ENCODE assay signal across 9 cellular contexts in genomic region chr1:39106949-39107740, GRCh38.
DNase-seq lines count a peak whose midpoint lies in the region; ATAC-seq and TF ChIP-seq lines count a peak whose summit lies in the region.
"Had no signal": no experiment of that assay in that cellular context is flagged by ENCODE, and none has a peak within 500 bp of the region (broad histone marks: within the 10 kb centered on the region; RNA-seq: fewer than 3 reads in every experiment).

No MANE protein-coding gene starts in this region.

- H3K27me3 ChIP-seq in RWPE2 (ENCODE audit: insufficient read depth, poor library complexity, severe bottlenecking) = no peaks in the 10 kb centered on the region
- H3K27me3 ChIP-seq in rectal smooth muscle tissue (ENCODE audit: control insufficient read depth, insufficient read depth, low read length) = no peaks in the 10 kb centered on the region
- H3K27me3 ChIP-seq in WERI-Rb-1 (ENCODE audit: insufficient read depth, low read depth, severe bottlenecking) = no peaks in the 10 kb centered on the region

- H3K4me1 ChIP-seq in RWPE2 (ENCODE audit: insufficient read depth, poor library complexity, severe bottlenecking) (peaks cover 64% of the 10 kb centered on the region), rectal smooth muscle tissue (ENCODE audit: control insufficient read depth, insufficient read depth, low read length) (peaks cover 51% of the 10 kb centered on the region)

- H3K4me3 ChIP-seq in RWPE2 (ENCODE audit: severe bottlenecking) = peak overlapping the region; percentile 86
- peak overlapping the region; percentile 78 for H3K4me3 ChIP-seq in fibroblast of the aortic adventitia (ENCODE audit: low read depth, low read length)
- H3K4me3 ChIP-seq in rectal smooth muscle tissue (ENCODE audit: low read length) = peak overlapping the region; percentile 74
- H3K4me3 ChIP-seq in WERI-Rb-1 (ENCODE audit: low read depth, low read length) = no peak overlapping the region

- no peaks in the 10 kb centered on the region for H3K9me3 ChIP-seq in RWPE2 (ENCODE audit: severe bottlenecking)
- no peaks in the 10 kb centered on the region for H3K9me3 ChIP-seq in WERI-Rb-1 (ENCODE audit: severe bottlenecking)

- no peak for TF ChIP-seq CTCF in RWPE2 (IDR thresholded peaks at IDR 0.05; ENCODE audit: poor library complexity, severe bottlenecking)
- no peak for TF ChIP-seq CTCF in fibroblast of the aortic adventitia (IDR thresholded peaks at IDR 0.05; ENCODE audit: insufficient read depth, low read length)
- no peak for TF ChIP-seq CTCF in WERI-Rb-1 (IDR thresholded peaks at IDR 0.05; ENCODE audit: low read depth, low read length)

- no peak overlapping the region for H3K9ac ChIP-seq in rectal smooth muscle tissue (ENCODE audit: low read length)

- ATAC-seq in RWPE2 (ENCODE audit: low read depth) (no peak), HG02852 (IDR thresholded peaks at IDR 0.05; ENCODE audit: unreplicated experiment) (no peak)

- H3K36me3 ChIP-seq in RWPE2 (ENCODE audit: low read depth) = no peaks in the 10 kb centered on the region
- no peaks in the 10 kb centered on the region for H3K36me3 ChIP-seq in rectal smooth muscle tissue (ENCODE audit: control insufficient read depth, insufficient read depth, low read length)
- H3K36me3 ChIP-seq in WERI-Rb-1 = no peaks in the 10 kb centered on the region

- DNase-seq in ELF-1 (ENCODE audit: low read depth, low spot score) = peak; percentile 54
- DNase-seq in RWPE2 (ENCODE audit: low spot score) = no peak
- no peak for DNase-seq in fibroblast of the aortic adventitia (ENCODE audit: low read depth)
- DNase-seq in COR-L47 (lab: John Stamatoyannopoulos, UW) = no peak
- no peak for DNase-seq in WERI-Rb-1
- DNase-seq in activated naive CD4-positive, alpha-beta T cell treated with anti-CD3 and anti-CD28 coated beads, Interleukin-2, amount 50 U/mL, for 16 hours = no peak
- DNase-seq: NCI-H748 treated with DMSO at 0.1 percent for 48 hours had no signal

- H3K27ac ChIP-seq in RWPE2 (ENCODE audit: poor library complexity, severe bottlenecking) (peak overlapping the region; percentile 95), rectal smooth muscle tissue (ENCODE audit: low read depth, low read length) (peak overlapping the region; percentile 91), WERI-Rb-1 (no peak overlapping the region)
